8 cellular contexts compared by ENCODE assay signal in the genomic region with DNA sequence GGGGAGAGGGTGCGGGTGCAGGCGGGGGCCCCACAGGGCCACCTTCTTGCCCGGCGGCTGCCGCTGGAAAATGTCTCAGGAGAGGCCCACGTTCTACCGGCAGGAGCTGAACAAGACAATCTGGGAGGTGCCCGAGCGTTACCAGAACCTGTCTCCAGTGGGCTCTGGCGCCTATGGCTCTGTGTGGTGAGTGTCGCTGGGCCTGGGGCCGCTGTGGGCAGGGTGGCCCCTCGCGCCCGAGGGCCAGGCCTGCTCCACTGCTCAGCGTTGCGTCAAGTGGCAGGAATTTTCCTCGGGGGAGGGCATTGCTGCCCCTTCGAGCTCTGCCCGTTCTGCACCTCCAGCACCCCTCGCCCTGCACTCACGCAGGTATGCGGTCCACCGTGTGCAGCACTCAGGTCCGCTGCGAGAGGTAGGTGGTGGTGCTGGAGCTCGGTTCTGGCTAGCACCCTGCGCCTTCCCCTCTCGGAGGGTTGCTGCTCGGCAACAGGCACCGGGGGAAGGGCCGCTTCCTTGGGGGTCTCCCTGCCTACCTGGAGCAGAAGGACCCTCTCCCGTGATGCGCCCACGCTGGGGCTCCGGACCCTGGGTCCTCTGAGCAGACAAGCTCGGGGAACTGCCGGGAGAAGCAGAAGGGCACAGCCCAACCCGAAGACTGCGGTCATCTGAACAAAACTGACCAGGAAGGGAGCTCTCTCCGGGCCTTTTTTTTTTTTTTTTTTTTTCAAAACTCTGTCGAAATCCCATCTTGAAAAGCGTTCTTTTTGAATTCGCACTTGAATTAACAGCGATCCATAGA. TPM values are rescaled to one million over a fixed set of nuclear protein-coding genes. Genes with fewer than 3 reads are reported as not detected.
DNase-seq lines count a peak whose midpoint lies in the region; ATAC-seq and TF ChIP-seq lines count a peak whose summit lies in the region.

No MANE protein-coding gene starts in this region.

- H3K27ac ChIP-seq in AG04450 (ENCODE audit: low read depth, low read length), result peak overlapping the region; percentile 63
- H3K27ac ChIP-seq in iPS-20b (ENCODE audit: low read length), result peak overlapping the region; percentile 14
- H3K27ac ChIP-seq in skeletal muscle tissue (ENCODE audit: low read depth, low read length), result peak overlapping the region; percentile 83

- H3K9ac ChIP-seq in iPS-20b (ENCODE audit: low read depth, low read length), result peak overlapping the region; percentile 91
- H3K9ac ChIP-seq in skeletal muscle tissue (ENCODE audit: low read depth in 1 of 3, low read length in 3 of 3), result peak overlapping the region; percentile 91 to 99 (median 93)

- in situ Hi-C loops in astrocyte of the spinal cord (cut with HindIII; ENCODE audit: low sequenced_read_pairs), result no loop called here

- peaks cover 27% of the 10 kb centered on the region for H3K4me1 ChIP-seq in iPS-20b (ENCODE audit: insufficient read depth, low read length)
- H3K4me1 ChIP-seq in skeletal muscle tissue (ENCODE audit: control insufficient read depth in 3 of 3, insufficient read depth in 3 of 3, low read length in 3 of 3), result peaks cover 3 to 16% (median 4%) of the 10 kb centered on the region in 3 donors

- ATAC-seq in GM19025 (IDR thresholded peaks at IDR 0.05; ENCODE audit: low read depth, unreplicated experiment) (peak; percentile 10), HG03196 (IDR thresholded peaks at IDR 0.05; ENCODE audit: unreplicated experiment) (peak; percentile 26)

- H3K9me3 ChIP-seq in AG04450 (ENCODE audit: control insufficient read depth, insufficient read depth, low read length) (peaks cover 5% of the 10 kb centered on the region; the same call in 1 of the 2 replicates), iPS-20b (ENCODE audit: insufficient read depth, low read depth, low read length) (no peaks in the 10 kb centered on the region), skeletal muscle tissue (ENCODE audit: control insufficient read depth in 3 of 3, low read length in 3 of 3) (no peaks in the 10 kb centered on the region)

- peak overlapping the region; percentile 100 for H3K4me3 ChIP-seq in AG04450 (ENCODE audit: low read depth, low read length)
- H3K4me3 ChIP-seq in astrocyte of the spinal cord (ENCODE audit: low read depth, low read length), result peak overlapping the region; percentile 91
- H3K4me3 ChIP-seq in iPS-20b (ENCODE audit: low read length), result peak overlapping the region; percentile 94
- H3K4me3 ChIP-seq in skeletal muscle tissue (ENCODE audit: low read length in 3 of 3), result peak overlapping the region; percentile 87 to 100 (median 99)

- POLR2A ChIA-PET in AG04450 (lab: Yijun Ruan, JAX), result interaction anchor here (0.6 to 2.0 kb wide), 9 partner anchors 23 to 360 kb away, joined by 3 to 6 read pairs (median 4); no protein-coding TSS in a partner anchor

- H3K36me3 ChIP-seq in iPS-20b (ENCODE audit: insufficient read depth, low read depth, low read length), result no peaks in the 10 kb centered on the region
- peaks cover 0 to 7% (median 0%) of the 10 kb centered on the region in 3 donors for H3K36me3 ChIP-seq in skeletal muscle tissue (ENCODE audit: control insufficient read depth in 3 of 3, insufficient read depth in 3 of 3, low read length in 3 of 3)

- DNase-seq in AG04450 (ENCODE audit: low read depth, low spot score), result no peak
- DNase-seq in SW480 (ENCODE audit: low spot score), result peak; percentile 36
- peak; percentile 18 for DNase-seq in astrocyte of the spinal cord (ENCODE audit: low read depth, low spot score)
- no peak for DNase-seq in GOT3 (lab: John Stamatoyannopoulos, UW)

- TF ChIP-seq CTCF in AG04450 (IDR thresholded peaks at IDR 0.05; ENCODE audit: low read depth, low read length) (no peak), astrocyte of the spinal cord (IDR thresholded peaks at IDR 0.05; ENCODE audit: low read depth, low read length) (no peak)

- CTCF ChIA-PET in AG04450 (lab: Charles Lee), result interaction anchor here (0.7 to 6.3 kb wide), 10 partner anchors 24 to 444 kb away, joined by 3 to 129 read pairs (median 4); no protein-coding TSS in a partner anchor

- H3K27me3 ChIP-seq in AG04450 (ENCODE audit: control insufficient read depth, insufficient read depth, low read length) (no peaks in the 10 kb centered on the region), iPS-20b (ENCODE audit: insufficient read depth, low read length) (peaks cover 13% of the 10 kb centered on the region; the same call in 1 of the 2 replicates), skeletal muscle tissue (ENCODE audit: control insufficient read depth in 3 of 3, insufficient read depth in 3 of 3, low read length in 3 of 3) (peaks cover 5 to 16% (median 10%) of the 10 kb centered on the region in 3 donors)

RNA-seq across cellular contexts. Expression of gene MAPK14, which starts 0.7 kb away (rescaled TPM):
- 50.2 and 55.7 TPM in 2 replicates for polyA plus RNA-seq in AG04450 (2011; rRNA removed)
- 54.8 and 65.6 TPM in 2 replicates for polyA minus RNA-seq in AG04450 (2011; rRNA and poly(A)+ RNA removed)
- 38.1 TPM for total RNA-seq in skeletal muscle tissue

RNA-seq across cellular contexts. Expression of gene SLC26A8, which starts 3.8 kb away (rescaled TPM):
- not detected in 2 replicates for polyA plus RNA-seq in AG04450 (2011; rRNA removed)
- not detected in 2 replicates for polyA minus RNA-seq in AG04450 (2011; rRNA and poly(A)+ RNA removed)
- under 0.01 TPM for total RNA-seq in skeletal muscle tissue

Comparison
In these comparisons a context has a peak if more than half of its experiments do, and no peak if none do; other contexts are left out.
1. DNase-seq: peak in SW480 (single experiment) and astrocyte of the spinal cord (single experiment); none in AG04450 (single experiment) and GOT3 (single experiment).
2. H3K27ac ChIP-seq: peak in every context shown above with its lines; median percentile 83 in skeletal muscle tissue; 63 in AG04450; 14 in iPS-20b.
3. Peak in every context shown above with its lines, with median percentiles within 50 percentile points of each other: H3K4me3 ChIP-seq.